In the genomic region with DNA sequence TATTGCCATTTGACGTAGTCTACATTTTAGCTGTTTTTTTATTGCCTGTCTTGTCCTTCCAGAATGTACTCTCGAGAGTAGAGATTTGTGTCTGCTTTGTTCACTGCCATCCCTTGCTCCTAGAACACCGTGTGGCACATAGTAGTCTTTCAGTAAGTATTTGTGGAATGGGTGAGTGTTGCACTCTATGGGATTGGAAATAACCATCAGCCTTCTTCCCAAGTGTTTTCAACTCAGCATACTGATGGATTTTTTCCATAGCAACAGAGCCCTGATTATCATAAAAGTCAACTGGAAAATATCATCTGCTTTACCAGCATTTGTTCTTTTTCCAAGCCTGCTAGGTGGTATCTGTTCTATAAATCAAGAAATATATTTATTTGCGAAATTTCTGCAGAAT, we compare ENCODE assay signal across 5 cellular contexts.
"Had no signal": no experiment of that assay in that cellular context is flagged by ENCODE, and none has a peak within 500 bp of the region (broad histone marks: within the 10 kb centered on the region; RNA-seq: fewer than 3 reads in every experiment).

No MANE protein-coding gene starts in this region.

- ATAC-seq: GM23338, K562 had no signal

- H3K4me3 ChIP-seq: GM23338, K562 had no signal

- H3K27ac Mint-ChIP-seq: GM23338, H9 had no signal

- H3K9me3 Mint-ChIP-seq: GM23338, H9 had no signal

- H2AFZ ChIP-seq: GM23338 had no signal

- DNase-seq: H9, HCEC 1CT, IMR-90 had no signal

- H3K4me2 ChIP-seq: GM23338 had no signal

- H3K4me3 Mint-ChIP-seq: GM23338, H9 had no signal
